In the genomic region with DNA sequence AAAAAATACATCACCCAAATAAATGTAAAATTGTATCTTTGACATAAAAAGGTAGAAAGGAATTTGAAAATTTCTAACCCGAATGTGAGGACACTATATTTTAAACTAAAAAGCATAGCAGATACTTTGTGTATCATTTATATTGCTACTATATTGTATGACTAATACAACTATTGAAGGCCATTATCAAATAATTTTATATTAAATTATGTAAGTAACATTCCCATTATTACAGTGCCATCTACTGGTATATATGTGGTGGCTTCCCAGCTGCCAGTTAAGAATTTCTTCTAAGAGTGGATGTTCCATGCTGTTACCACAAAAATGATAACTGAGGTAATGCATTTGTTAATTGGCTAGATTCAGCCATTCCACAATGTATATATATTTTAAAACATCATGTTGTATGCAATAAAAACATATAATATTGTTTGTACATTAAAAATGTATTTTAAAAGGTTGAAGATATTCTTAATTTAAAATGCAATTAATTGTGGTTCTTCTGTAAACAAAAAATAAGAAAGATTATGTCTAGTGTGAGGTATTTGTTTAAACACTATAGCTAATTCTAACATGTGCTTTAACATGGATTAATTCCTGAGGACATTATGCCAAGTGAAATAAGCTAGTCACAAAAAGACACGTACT, we compare ENCODE assay signal across 8 cellular contexts.
A peak's percentile ranks its signal among the peaks of the same experiment; 100 is the strongest.
DNase-seq lines count a peak whose midpoint lies in the region; ATAC-seq, FAIRE-seq and TF ChIP-seq lines count a peak whose summit lies in the region.

No MANE protein-coding gene starts in this region.

- FAIRE-seq in D721Med (lab: Jason Lieb, UNC) = no peak

- H3K27me3 ChIP-seq in Loucy (ENCODE audit: insufficient read depth, low read length, poor library complexity, severe bottlenecking) = no peaks in the 10 kb centered on the region

- no peaks in the 10 kb centered on the region for H3F3A ChIP-seq in Loucy (ENCODE audit: low read depth)

- no peaks in the 10 kb centered on the region for H3K9me3 ChIP-seq in Loucy (ENCODE audit: insufficient read depth, low read depth, low read length)

- H3K9me2 ChIP-seq in Loucy (replicated peaks; ENCODE audit: low read depth, low read length) = no peaks in the 10 kb centered on the region

- in situ Hi-C loops in astrocyte of the cerebellum (cut with HindIII; ENCODE audit: low sequenced_read_pairs) = no loop called here

- no peaks in the 10 kb centered on the region for H3K36me3 ChIP-seq in Loucy (ENCODE audit: insufficient read depth, low read length)

- H3K4me3 ChIP-seq in Loucy (ENCODE audit: low read length, poor library complexity, severe bottlenecking) (no peak overlapping the region), astrocyte of the cerebellum (ENCODE audit: low read depth, low read length) (no peak overlapping the region)

- H3K4me1 ChIP-seq in Loucy (ENCODE audit: insufficient read depth, low read length, poor library complexity, severe bottlenecking) = peaks cover 2% of the 10 kb centered on the region

- H3K9ac ChIP-seq in Loucy (ENCODE audit: low read depth, low read length, poor library complexity, severe bottlenecking) = no peak overlapping the region

- H3K79me2 ChIP-seq in Loucy (ENCODE audit: insufficient read depth, low read length) = no peaks in the 10 kb centered on the region

- no peaks in the 10 kb centered on the region for H4K20me1 ChIP-seq in Loucy (ENCODE audit: insufficient read depth, low read length, poor library complexity, severe bottlenecking)

- H3K4me2 ChIP-seq in Loucy (ENCODE audit: low read depth, low read length, poor library complexity, severe bottlenecking) = no peak overlapping the region

- TF ChIP-seq CTCF in D721Med (IDR thresholded peaks at IDR 0.05; ENCODE audit: insufficient read depth, missing control alignments) (peak; percentile 69), Loucy (conservative IDR thresholded peaks at IDR 0.05; ENCODE audit: low read length) (peak; percentile 68), astrocyte of the cerebellum (IDR thresholded peaks at IDR 0.05; ENCODE audit: low read depth, low read length, missing control alignments) (peak; percentile 61)

- no peak for ATAC-seq in HG03159 (IDR thresholded peaks at IDR 0.05; ENCODE audit: unreplicated experiment)
- no peak for ATAC-seq in GM18907 (IDR thresholded peaks at IDR 0.05; ENCODE audit: unreplicated experiment)
- ATAC-seq in HG03095 (IDR thresholded peaks at IDR 0.05; ENCODE audit: unreplicated experiment) = no peak

- H2AFZ ChIP-seq in Loucy (ENCODE audit: low read length) = no peak overlapping the region

- DNase-seq in D721Med (ENCODE audit: insufficient read length, low spot score) (no peak), astrocyte of the cerebellum (ENCODE audit: low read depth) (peak; percentile 31), kidney tubule cell (ENCODE audit: low spot score) (peak; percentile 60), OCI-M2 (lab: John Stamatoyannopoulos, UW; ENCODE audit: unreplicated experiment) (no peak)

Comparison
In these comparisons a context has a peak if more than half of its experiments do, and no peak if none do; other contexts are left out.
1. DNase-seq: peak in astrocyte of the cerebellum (single experiment) and kidney tubule cell (single experiment); none in D721Med (single experiment) and OCI-M2 (single experiment).
2. Peak in every context shown above with its lines, with median percentiles within 50 percentile points of each other: CTCF ChIP-seq.